Comparison of ENCODE assay signal across 23 cellular contexts in genomic region chr12:29674463-29674862, GRCh38.
"Had no signal": no experiment of that assay in that cellular context is flagged by ENCODE, and none has a peak within 500 bp of the region (broad histone marks: within the 10 kb centered on the region; RNA-seq: fewer than 3 reads in every experiment).

No MANE protein-coding gene starts in this region.

- H3K27me3 ChIP-seq: esophagus muscularis mucosa, foreskin keratinocyte, gastrocnemius medialis, heart right ventricle had no signal

- H3K9me3 ChIP-seq: esophagus muscularis mucosa, gastrocnemius medialis, heart right ventricle, left ventricle myocardium inferior, lower lobe of right lung, mucosa of descending colon had no signal

- H3K27ac ChIP-seq: coronary artery, dorsolateral prefrontal cortex, esophagus muscularis mucosa, foreskin keratinocyte, gastrocnemius medialis, heart right ventricle, left ventricle myocardium inferior, lower lobe of right lung had no signal

- DNase-seq: dermis blood vessel endothelial cell; dorsolateral prefrontal cortex; effector CD4-positive, alpha-beta T cell; effector memory CD4-positive, alpha-beta T cell; foreskin keratinocyte; gastrocnemius medialis; glutamatergic neuron; head of caudate nucleus; heart right ventricle; hippocampal formation; left colon; left ventricle myocardium inferior; lower lobe of right lung; mesenchymal stem cell; mucosa of descending colon had no signal

- ATAC-seq: foreskin keratinocyte, gastrocnemius medialis, left colon, left lobe of liver, lower lobe of right lung, mucosa of descending colon had no signal

- H3K9me3 Mint-ChIP-seq: mesothelial cell of epicardium had no signal

- H3K4me3 ChIP-seq: coronary artery, dorsolateral prefrontal cortex, esophagus muscularis mucosa, gastrocnemius medialis, heart right ventricle, left ventricle myocardium inferior, lower lobe of right lung, mucosa of descending colon had no signal

- H3K4me1 ChIP-seq: foreskin keratinocyte, lower lobe of right lung had no signal

- H3K4me3 Mint-ChIP-seq: mesothelial cell of epicardium had no signal

- H3K36me3 Mint-ChIP-seq: mesothelial cell of epicardium had no signal

- H3K36me3 ChIP-seq: esophagus muscularis mucosa, gastrocnemius medialis, heart right ventricle, left ventricle myocardium inferior, lower lobe of right lung had no signal

- H3K27ac Mint-ChIP-seq: mesothelial cell of epicardium had no signal

- FAIRE-seq: colon, endothelial cell of umbilical vein, islet of Langerhans, keratinocyte had no signal
